ENCODE assay signal across 1 cellular context in genomic region chr7:106070567-106071254, GRCh38.
TF ChIP-seq lines count a peak whose summit lies in the region.

No MANE protein-coding gene starts in this region.

TF ChIP-seq in GM23338, 12 proteins besides CTCF, POLR2A, EP300 and RAD21 (continued from another document):
- TF ChIP-seq REST (IDR thresholded peaks at IDR 0.05; ENCODE audit: unreplicated experiment) (no peak), NANOG (IDR thresholded peaks at IDR 0.05; ENCODE audit: borderline replicate concordance) (no peak), ZNF114 (CRISPR knock-in tag; IDR thresholded peaks at IDR 0.05) (no peak), STAT1 (IDR thresholded peaks at IDR 0.05; ENCODE audit: unreplicated experiment) (no peak)
